ENCODE assay signal across 29 cellular contexts in the genomic region with DNA sequence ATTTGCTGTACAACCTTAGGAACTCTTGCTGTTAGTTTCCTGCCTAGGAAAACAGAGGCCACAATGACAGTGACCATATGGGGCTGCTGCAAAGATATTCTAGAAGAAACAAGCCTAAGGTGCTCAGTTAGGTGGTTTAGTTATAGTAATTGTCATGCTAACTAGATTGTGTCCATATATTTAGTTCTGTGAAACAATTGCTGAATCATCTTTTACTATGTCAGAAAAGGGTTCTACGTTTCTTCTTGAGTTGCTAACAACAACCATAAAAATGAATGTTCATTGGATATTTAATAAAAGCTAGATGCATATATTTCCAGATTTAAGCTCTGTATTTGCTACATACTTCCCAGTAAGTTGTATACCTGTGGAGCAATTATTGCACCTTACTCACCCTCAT.
"Had no signal": no experiment of that assay in that cellular context is flagged by ENCODE, and none has a peak within 500 bp of the region (broad histone marks: within the 10 kb centered on the region; RNA-seq: fewer than 3 reads in every experiment).

No MANE protein-coding gene starts in this region.

- H3K9me3 ChIP-seq: stomach, suprapubic skin, testis, thoracic aorta, thyroid gland, tibial artery, tibial nerve, transverse colon, upper lobe of left lung, upper lobe of right lung, uterus, vagina had no signal

- H3K4me1 ChIP-seq: stomach, suprapubic skin, testis, thyroid gland, tibial artery, tibial nerve, transverse colon, upper lobe of left lung, upper lobe of right lung, uterus, vagina had no signal

- H3K27ac ChIP-seq: stomach, suprapubic skin, testis, thoracic aorta, thyroid gland, tibial artery, tibial nerve, transverse colon, upper lobe of left lung, upper lobe of right lung, uterus, vagina had no signal

- H3K27me3 Mint-ChIP-seq: stimulated activated memory B cell treated with anti-CD40 and anti-IgM and Interleukin-4, amounts not matched to agents 10 μg/mL and 1 μg/mL and 100 μg/mL, for 72 hours; stimulated activated naive B cell treated with anti-CD40 and anti-IgM and Interleukin-4, amounts not matched to agents 10 μg/mL and 1 μg/mL and 100 μg/mL, for 72 hours; stimulated activated naive CD8-positive, alpha-beta T cell treated with anti-CD3 and anti-CD28 coated beads, Interleukin-15, amount 100 ng/mL, for 72 hours; stimulated activated naive CD8-positive, alpha-beta T cell treated with anti-CD3 and anti-CD28 coated beads, Interleukin-15, Interleukin-2, amounts not matched to agents 100 ng/mL and 50 ng/mL, for 24 hours; type B pancreatic cell had no signal

- ATAC-seq: stimulated activated effector memory CD8-positive, alpha-beta T cell treated with anti-CD3 and anti-CD28 coated beads, Interleukin-12 subunit alpha, Interleukin-12 subunit beta, amount 100 ng/mL, for 72 hours; stimulated activated memory B cell treated with anti-CD40 and anti-IgM and Interleukin-4, amounts not matched to agents 10 μg/mL and 1 μg/mL and 100 μg/mL, for 72 hours; stimulated activated naive B cell treated with anti-CD40 and anti-IgM and Interleukin-4, amounts not matched to agents 10 μg/mL and 1 μg/mL and 100 μg/mL, for 72 hours; stimulated activated naive CD8-positive, alpha-beta T cell treated with anti-CD3 and anti-CD28 coated beads, Interleukin-15, amount 100 ng/mL, for 72 hours; stimulated activated naive CD8-positive, alpha-beta T cell treated with anti-CD3 and anti-CD28 coated beads, Interleukin-15, Interleukin-2, amounts not matched to agents 100 U/mL and 50 U/mL, for 24 hours; upper lobe of right lung had no signal

- H3K4me1 Mint-ChIP-seq: stimulated activated effector memory CD8-positive, alpha-beta T cell treated with anti-CD3 and anti-CD28 coated beads, Interleukin-12 subunit alpha, Interleukin-12 subunit beta, amount 100 ng/mL, for 72 hours; stimulated activated memory B cell treated with anti-CD40 and anti-IgM and Interleukin-4, amounts not matched to agents 10 μg/mL and 1 μg/mL and 100 μg/mL, for 72 hours; stimulated activated naive B cell treated with anti-CD40 and anti-IgM and Interleukin-4, amounts not matched to agents 10 μg/mL and 1 μg/mL and 100 μg/mL, for 72 hours; stimulated activated naive CD8-positive, alpha-beta T cell treated with anti-CD3 and anti-CD28 coated beads, Interleukin-15, amount 100 ng/mL, for 72 hours had no signal

- H3K4me3 ChIP-seq: stomach, suprapubic skin, testis, thoracic aorta, thyroid gland, tibial artery, tibial nerve, transverse colon, upper lobe of left lung, upper lobe of right lung, uterus, vagina had no signal

- DNase-seq: stimulated activated CD4-positive, alpha-beta T cell treated with anti-CD3 and anti-CD28 coated beads, Interleukin-2, amount 100 ng/mL, for 48 hours; stimulated activated CD4-positive, alpha-beta T cell treated with anti-CD3 and anti-CD28 coated beads, Interleukin-4, amount 100 ng/mL, for 1 hour; stimulated activated CD4-positive, alpha-beta T cell treated with anti-CD3 and anti-CD28 coated beads, Interleukin-4, amount 100 ng/mL, for 24 hours; stimulated activated CD4-positive, alpha-beta T cell treated with anti-CD3 and anti-CD28 coated beads, Interleukin-4, amount 100 ng/mL, for 4 hours; stimulated activated CD8-positive, alpha-beta memory T cell treated with anti-CD3 and anti-CD28 coated beads, Interleukin-4, amount 100 ng/mL, for 48 hours; stimulated activated naive B cell treated with anti-CD40 and anti-IgM and Interleukin-4, amounts not matched to agents 10 μg/mL and 1 μg/mL and 100 μg/mL, for 72 hours; stimulated activated naive CD4-positive, alpha-beta T cell; stimulated activated naive CD4-positive, alpha-beta T cell treated with Interleukin-2 at 50 U/mL for 16 hours; stimulated activated naive CD8-positive, alpha-beta T cell treated with anti-CD3 and anti-CD28 coated beads, Interleukin-15, amount 100 ng/mL, for 72 hours; stimulated activated naive CD8-positive, alpha-beta T cell treated with anti-CD3 and anti-CD28 coated beads, Interleukin-15, Interleukin-2, amounts not matched to agents 100 U/mL and 50 U/mL, for 24 hours; stomach; substantia nigra; testis; thyroid gland; tibial artery; transverse colon; trophoblast cell; upper lobe of left lung; upper lobe of right lung; uterus had no signal

- H3K27ac Mint-ChIP-seq: stimulated activated effector memory CD8-positive, alpha-beta T cell treated with anti-CD3 and anti-CD28 coated beads, Interleukin-12 subunit alpha, Interleukin-12 subunit beta, amount 100 ng/mL, for 72 hours; stimulated activated memory B cell treated with anti-CD40 and anti-IgM and Interleukin-4, amounts not matched to agents 10 μg/mL and 1 μg/mL and 100 μg/mL, for 72 hours; stimulated activated naive B cell treated with anti-CD40 and anti-IgM and Interleukin-4, amounts not matched to agents 10 μg/mL and 1 μg/mL and 100 μg/mL, for 72 hours; stimulated activated naive CD8-positive, alpha-beta T cell treated with anti-CD3 and anti-CD28 coated beads, Interleukin-15, Interleukin-2, amounts not matched to agents 100 ng/mL and 50 ng/mL, for 24 hours; type B pancreatic cell had no signal

- H3K4me3 Mint-ChIP-seq: stimulated activated effector memory CD8-positive, alpha-beta T cell treated with anti-CD3 and anti-CD28 coated beads, Interleukin-12 subunit alpha, Interleukin-12 subunit beta, amount 100 ng/mL, for 72 hours; stimulated activated memory B cell treated with anti-CD40 and anti-IgM and Interleukin-4, amounts not matched to agents 10 μg/mL and 1 μg/mL and 100 μg/mL, for 72 hours; stimulated activated naive B cell treated with anti-CD40 and anti-IgM and Interleukin-4, amounts not matched to agents 10 μg/mL and 1 μg/mL and 100 μg/mL, for 72 hours; stimulated activated naive CD8-positive, alpha-beta T cell treated with anti-CD3 and anti-CD28 coated beads, Interleukin-15, amount 100 ng/mL, for 72 hours; stimulated activated naive CD8-positive, alpha-beta T cell treated with anti-CD3 and anti-CD28 coated beads, Interleukin-15, Interleukin-2, amounts not matched to agents 100 ng/mL and 50 ng/mL, for 24 hours; type B pancreatic cell had no signal

- H3K9me3 Mint-ChIP-seq: stimulated activated naive CD8-positive, alpha-beta T cell treated with anti-CD3 and anti-CD28 coated beads, Interleukin-15, amount 100 ng/mL, for 72 hours; type B pancreatic cell had no signal

- H3K36me3 Mint-ChIP-seq: stimulated activated effector memory CD8-positive, alpha-beta T cell treated with anti-CD3 and anti-CD28 coated beads, Interleukin-12 subunit alpha, Interleukin-12 subunit beta, amount 100 ng/mL, for 72 hours; stimulated activated memory B cell treated with anti-CD40 and anti-IgM and Interleukin-4, amounts not matched to agents 10 μg/mL and 1 μg/mL and 100 μg/mL, for 72 hours; stimulated activated naive B cell treated with anti-CD40 and anti-IgM and Interleukin-4, amounts not matched to agents 10 μg/mL and 1 μg/mL and 100 μg/mL, for 72 hours; type B pancreatic cell had no signal

- H3K36me3 ChIP-seq: stomach, suprapubic skin, thoracic aorta, thyroid gland, tibial artery, tibial nerve, transverse colon, upper lobe of left lung, upper lobe of right lung, uterus, vagina had no signal

- H3K27me3 ChIP-seq: stomach, suprapubic skin, testis, thyroid gland, tibial artery, tibial nerve, transverse colon, upper lobe of left lung, upper lobe of right lung, uterus, vagina had no signal

- FAIRE-seq: urothelium cell line had no signal
